In the genomic region with DNA sequence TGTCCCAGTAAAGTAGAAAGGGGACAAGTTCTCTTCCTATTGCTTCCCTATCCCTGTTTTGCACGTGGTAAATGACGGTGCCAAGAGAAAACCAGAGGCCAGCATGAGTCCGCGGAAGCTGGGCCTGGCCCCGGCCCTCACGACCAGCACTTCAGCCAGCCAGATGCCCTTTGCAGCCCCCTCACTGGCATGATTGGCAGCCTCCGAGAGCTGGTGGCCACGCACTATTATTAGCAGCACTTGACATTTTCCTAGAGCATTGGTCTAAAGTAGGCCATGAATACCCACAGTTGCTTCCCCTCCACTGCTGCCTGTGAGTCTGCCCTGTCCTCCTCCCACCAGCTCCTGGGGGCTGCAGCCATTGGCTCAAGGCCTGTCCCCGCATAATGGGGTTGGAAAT, we compare ENCODE assay signal across 18 cellular contexts.
"Had no signal": no experiment of that assay in that cellular context is flagged by ENCODE, and none has a peak within 500 bp of the region (broad histone marks: within the 10 kb centered on the region; RNA-seq: fewer than 3 reads in every experiment).

No MANE protein-coding gene starts in this region.

- H3K36me3 ChIP-seq: colonic mucosa, lower lobe of right lung, ovary, tibial nerve had no signal

- H3K4me1 ChIP-seq: colonic mucosa, lower lobe of right lung, tibial nerve had no signal

- H3K27me3 ChIP-seq: colonic mucosa, ovary, tibial nerve had no signal

- DNase-seq: activated CD4-positive, alpha-beta T cell treated with anti-CD3 and anti-CD28 coated beads, Interleukin-2, amount 50 U/mL, for 48 hours; activated effector memory CD4-positive, alpha-beta T cell treated with Interleukin-2 at 50 U/mL for 16 hours; activated naive CD4-positive, alpha-beta T cell treated with anti-CD3 and anti-CD28 coated beads, Interleukin-2, amount 50 U/mL, for 16 hours; activated T-cell treated with anti-CD3 and anti-CD28 coated beads, Interleukin-2, amount 50 U/mL, for 4 hours; caudate nucleus; colonic mucosa; kidney glomerular epithelial cell; lower lobe of right lung; midbrain; ovary; small intestine; stimulated activated CD4-positive, alpha-beta T cell treated with anti-CD3 and anti-CD28 coated beads, Interleukin-4, amount 100 ng/mL, for 24 hours; stimulated activated naive CD4-positive, alpha-beta T cell; T-helper 1 cell; T1000 had no signal

- H3K9me3 Mint-ChIP-seq: activated T-cell treated with anti-CD3 and anti-CD28 coated beads, Interleukin-2, amount 50 U/mL, for 4 hours had no signal

- H3K9me3 ChIP-seq: colonic mucosa, lower lobe of right lung, ovary, tibial nerve had no signal

- H3K27ac ChIP-seq: colonic mucosa, lower lobe of right lung, ovary, tibial nerve had no signal

- ATAC-seq: activated T-cell treated with anti-CD3 and anti-CD28 coated beads, Interleukin-2, amount 50 U/mL, for 4 hours; esophagus mucosa; lower lobe of right lung; SK-N-SH treated with all-trans-retinoic acid at 6 μM for 48 hours had no signal

- H3K4me3 Mint-ChIP-seq: activated T-cell treated with anti-CD3 and anti-CD28 coated beads, Interleukin-2, amount 50 U/mL, for 4 hours had no signal

- H3K4me3 ChIP-seq: colonic mucosa, lower lobe of right lung, ovary, tibial nerve had no signal
